14 cellular contexts compared by ENCODE assay signal in genomic region chr14:22168092-22168955, GRCh38.
DNase-seq lines count a peak whose midpoint lies in the region; ATAC-seq, FAIRE-seq and TF ChIP-seq lines count a peak whose summit lies in the region.
"Had no signal": no experiment of that assay in that cellular context is flagged by ENCODE, and none has a peak within 500 bp of the region (broad histone marks: within the 10 kb centered on the region; RNA-seq: fewer than 3 reads in every experiment).

No MANE protein-coding gene starts in this region.

- intact Hi-C loops in CD4-positive, alpha-beta memory T cell (cut with micrococcal nuclease) = no loop called here
- intact Hi-C loops in kidney (cut with DNase I) = no loop called here

- no peak overlapping the region for H3K27ac ChIP-seq in CD4-positive, alpha-beta memory T cell (ENCODE audit: low read depth, low read length)
- no peak overlapping the region for H3K27ac ChIP-seq in kidney (ENCODE audit: low read depth in 2 of 2, low read length in 2 of 2)
- no peak overlapping the region for H3K27ac ChIP-seq in Peyer's patch
- H3K27ac ChIP-seq: GM23248 had no signal

- H3K27me3 ChIP-seq in CD4-positive, alpha-beta memory T cell (ENCODE audit: insufficient read depth, low read length) = no peaks in the 10 kb centered on the region
- no peaks in the 10 kb centered on the region for H3K27me3 ChIP-seq in Peyer's patch

- H3K9ac ChIP-seq in kidney (ENCODE audit: low read length in 2 of 2) = no peak overlapping the region
- H3K9ac ChIP-seq: GM23248 had no signal

- POLR2A ChIA-PET in CD4-positive, alpha-beta memory T cell (lab: Charles Lee; ENCODE audit: partially characterized antibody) = no interaction called here

- peak; percentile 15 for FAIRE-seq in kidney (lab: Jason Lieb, UNC)

- no peak for TF ChIP-seq POLR2A in Peyer's patch (IDR thresholded peaks at IDR 0.05)

- TF ChIP-seq RAD21 in Ishikawa (IDR thresholded peaks at IDR 0.05; ENCODE audit: low read depth) = peak; percentile 38

- H3K4me3 ChIP-seq in CD4-positive, alpha-beta memory T cell (ENCODE audit: low read length in 2 of 2) = no peak overlapping the region
- H3K4me3 ChIP-seq in kidney (ENCODE audit: low read length in 2 of 2) = no peak overlapping the region
- H3K4me3 ChIP-seq in Peyer's patch = no peak overlapping the region
- H3K4me3 ChIP-seq: GM23248 had no signal

- H3K9me3 ChIP-seq in CD4-positive, alpha-beta memory T cell (ENCODE audit: control insufficient read depth in 1 of 2, low read length in 2 of 2) = no peaks in the 10 kb centered on the region
- H3K9me3 ChIP-seq in kidney (ENCODE audit: control insufficient read depth in 1 of 2, low read length in 2 of 2) (no peaks in the 10 kb centered on the region), Peyer's patch (no peaks in the 10 kb centered on the region)

- no peak for TF ChIP-seq EP300 in Ishikawa (IDR thresholded peaks at IDR 0.05; ENCODE audit: borderline replicate concordance)

- CTCF ChIA-PET in CD4-positive, alpha-beta memory T cell (lab: Charles Lee; ENCODE audit: partially characterized antibody) = no interaction called here

- no peaks in the 10 kb centered on the region for H3K36me3 ChIP-seq in CD4-positive, alpha-beta memory T cell (ENCODE audit: insufficient read depth, low read length)
- no peaks in the 10 kb centered on the region for H3K36me3 ChIP-seq in kidney (ENCODE audit: control insufficient read depth in 1 of 2, insufficient read depth in 2 of 2, low read length in 2 of 2)
- no peaks in the 10 kb centered on the region for H3K36me3 ChIP-seq in Peyer's patch

- no peak for TF ChIP-seq CTCF in kidney (IDR thresholded peaks at IDR 0.05; ENCODE audit: borderline replicate concordance, extremely low read depth, insufficient read depth)
- TF ChIP-seq CTCF in Peyer's patch (IDR thresholded peaks at IDR 0.05) = peak in 3 of 6 experiments; percentile 16 to 36 (median 18)

- H3K4me1 ChIP-seq in CD4-positive, alpha-beta memory T cell (ENCODE audit: insufficient read depth, low read length) = no peaks in the 10 kb centered on the region
- H3K4me1 ChIP-seq in kidney (ENCODE audit: control insufficient read depth in 1 of 2, insufficient read depth in 1 of 2, low read depth in 1 of 2, low read length in 2 of 2) = peaks cover 0 to 2% of the 10 kb centered on the region in 2 donors
- H3K4me1 ChIP-seq in Peyer's patch = no peaks in the 10 kb centered on the region

- no peaks in the 10 kb centered on the region for H3K9me3 Mint-ChIP-seq in CD4-positive, alpha-beta memory T cell
- H3K9me3 Mint-ChIP-seq in activated T-helper 17 cell treated with anti-CD3 and anti-CD28 coated beads, Interleukin-2, amount 50 U/mL, for 72 hours = no peaks in the 10 kb centered on the region

- peaks cover 0 to under 1% (median 0%) of the 10 kb centered on the region in 4 donors for H3K4me1 Mint-ChIP-seq in CD4-positive, alpha-beta memory T cell
- no peaks in the 10 kb centered on the region for H3K4me1 Mint-ChIP-seq in activated T-helper 17 cell treated with anti-CD3 and anti-CD28 coated beads, Interleukin-2, amount 50 U/mL, for 72 hours

- H3K4me3 Mint-ChIP-seq in CD4-positive, alpha-beta memory T cell = peak overlapping the region; percentile 69 to 81 (median 77)
- H3K4me3 Mint-ChIP-seq in activated T-helper 17 cell treated with anti-CD3 and anti-CD28 coated beads, Interleukin-2, amount 50 U/mL, for 72 hours = peak overlapping the region; percentile 45

- no peak for DNase-seq in CD4-positive, alpha-beta memory T cell
- no peak for DNase-seq in kidney
- no peak for DNase-seq in Peyer's patch
- DNase-seq in COLO668 (lab: John Stamatoyannopoulos, UW; ENCODE audit: unreplicated experiment) = no peak
- no peak for DNase-seq in central memory CD4-positive, alpha-beta T cell
- DNase-seq: activated CD8-positive, alpha-beta memory T cell treated with anti-CD3 and anti-CD28 coated beads, Interleukin-2, amount 50 U/mL, for 48 hours; foreskin fibroblast; GM23248; NCI-H2029 treated with DMSO at 0.1 percent for 48 hours; NK-92 treated with Interleukin-12 subunit alpha and Interleukin-12 subunit beta, amount 100 ng/mL, for 24 hours; nucleus accumbens; stimulated activated CD4-positive, alpha-beta T cell treated with anti-CD3 and anti-CD28 coated beads, Interleukin-15, amount 100 ng/mL, for 24 hours had no signal

- no peaks in the 10 kb centered on the region for H3K36me3 Mint-ChIP-seq in CD4-positive, alpha-beta memory T cell
- H3K36me3 Mint-ChIP-seq in activated T-helper 17 cell treated with anti-CD3 and anti-CD28 coated beads, Interleukin-2, amount 50 U/mL, for 72 hours (ENCODE audit: low read depth) = no peaks in the 10 kb centered on the region

- H3K27ac Mint-ChIP-seq in CD4-positive, alpha-beta memory T cell = peak overlapping the region in 5 of 7 donors; percentile 13 to 74 (median 52)
- no peak overlapping the region for H3K27ac Mint-ChIP-seq in activated T-helper 17 cell treated with anti-CD3 and anti-CD28 coated beads, Interleukin-2, amount 50 U/mL, for 72 hours

- ATAC-seq in activated T-helper 17 cell treated with anti-CD3 and anti-CD28 coated beads, Interleukin-2, amount 50 U/mL, for 72 hours (replicated peaks) = no peak

- no peaks in the 10 kb centered on the region for H3K27me3 Mint-ChIP-seq in CD4-positive, alpha-beta memory T cell
- H3K27me3 Mint-ChIP-seq in activated T-helper 17 cell treated with anti-CD3 and anti-CD28 coated beads, Interleukin-2, amount 50 U/mL, for 72 hours = no peaks in the 10 kb centered on the region

TF ChIP-seq in Ishikawa, 13 proteins besides CTCF, POLR2A, EP300 and RAD21:
- TF ChIP-seq ZBTB7A (IDR thresholded peaks at IDR 0.05; ENCODE audit: low read depth) (no peak), TAF1 (IDR thresholded peaks at IDR 0.05; ENCODE audit: low read depth) (no peak), REST (IDR thresholded peaks at IDR 0.05; ENCODE audit: low read depth) (no peak), FOXM1 (IDR thresholded peaks at IDR 0.05; ENCODE audit: borderline replicate concordance, low read depth) (no peak), CEBPB (IDR thresholded peaks at IDR 0.05) (no peak), EGR1 (IDR thresholded peaks at IDR 0.05) (no peak), TEAD4 (IDR thresholded peaks at IDR 0.05) (no peak), NFIC (IDR thresholded peaks at IDR 0.05) (no peak), MAX (IDR thresholded peaks at IDR 0.05) (no peak), USF1 (IDR thresholded peaks at IDR 0.05) (no peak), CREB1 (IDR thresholded peaks at IDR 0.05; ENCODE audit: low read depth) (no peak), TCF12 (IDR thresholded peaks at IDR 0.05; ENCODE audit: low read depth) (no peak), YY1 (IDR thresholded peaks at IDR 0.05; ENCODE audit: low read depth) (no peak)
TF ChIP-seq in Ishikawa: peak in this region for 0.
